In the genomic region with DNA sequence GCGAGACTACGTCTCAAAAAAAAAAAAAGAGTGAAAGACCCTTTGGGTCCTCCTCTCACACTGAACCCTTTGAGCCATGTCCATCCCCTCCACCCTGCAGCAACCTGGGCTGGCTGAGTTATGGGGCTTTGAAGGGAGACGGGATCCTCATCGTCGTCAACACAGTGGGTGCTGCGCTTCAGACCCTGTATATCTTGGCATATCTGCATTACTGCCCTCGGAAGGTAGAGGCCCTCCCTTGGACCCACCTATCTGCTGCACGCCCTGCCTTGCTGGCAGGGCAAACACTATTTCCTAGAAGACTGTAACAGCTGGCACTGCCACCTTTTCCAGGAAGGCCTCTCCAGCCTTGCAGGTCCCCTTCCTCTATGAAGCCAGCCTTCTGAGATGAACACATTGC, we compare ENCODE assay signal across 8 cellular contexts. TPM values are rescaled to one million over a fixed set of nuclear protein-coding genes. Genes with fewer than 3 reads are reported as not detected.
DNase-seq lines count a peak whose midpoint lies in the region; ATAC-seq and TF ChIP-seq lines count a peak whose summit lies in the region.

No MANE protein-coding gene starts in this region.

- CTCF ChIA-PET in CD8-positive, alpha-beta T cell (lab: Charles Lee): interaction anchor here (1.2 to 2.8 kb wide), 5 partner anchors 36 to 91 kb away, joined by 4 to 16 read pairs (median 10); a partner anchor contains a TSS

- no peaks in the 10 kb centered on the region for H3K9me3 Mint-ChIP-seq in CD8-positive, alpha-beta T cell
- no peaks in the 10 kb centered on the region for H3K9me3 Mint-ChIP-seq in central memory CD8-positive, alpha-beta T cell
- no peaks in the 10 kb centered on the region for H3K9me3 Mint-ChIP-seq in naive B cell

- peak in 1 of 7 experiments; percentile 14 for DNase-seq in CD8-positive, alpha-beta T cell
- peak; percentile 45 for DNase-seq in NCI-H526 treated with DMSO at 0.1 percent for 48 hours (lab: John Stamatoyannopoulos, UW)
- no peak for DNase-seq in central memory CD8-positive, alpha-beta T cell (ENCODE audit: low spot score in 2 of 2)
- no peak for DNase-seq in naive B cell
- no peak for DNase-seq in GM13977 (ENCODE audit: low spot score)
- DNase-seq in GOT3 (lab: John Stamatoyannopoulos, UW): no peak
- DNase-seq in GM19240 (ENCODE audit: insufficient read length, low spot score): no peak

- TF ChIP-seq CTCF in CD8-positive, alpha-beta T cell (IDR thresholded peaks at IDR 0.05): no peak
- TF ChIP-seq CTCF in GM13977 (IDR thresholded peaks at IDR 0.05; ENCODE audit: extremely low read depth, insufficient read depth, missing control alignments): no peak

- H3K9me3 ChIP-seq in CD8-positive, alpha-beta T cell (ENCODE audit: low read length): no peaks in the 10 kb centered on the region

- no peaks in the 10 kb centered on the region for H3K27me3 ChIP-seq in CD8-positive, alpha-beta T cell (ENCODE audit: insufficient read depth, low read length)

- H3K27ac Mint-ChIP-seq in CD8-positive, alpha-beta T cell: peak overlapping the region; percentile 99
- peak overlapping the region; percentile 100 for H3K27ac Mint-ChIP-seq in central memory CD8-positive, alpha-beta T cell (ENCODE audit: low read depth)
- H3K27ac Mint-ChIP-seq in naive B cell: peak overlapping the region; percentile 80 to 100 (median 100)

- no peaks in the 10 kb centered on the region for H3K36me3 ChIP-seq in CD8-positive, alpha-beta T cell (ENCODE audit: insufficient read depth, low read length)

- ATAC-seq in CD8-positive, alpha-beta T cell: peak; percentile 12
- ATAC-seq in central memory CD8-positive, alpha-beta T cell (replicated peaks; ENCODE audit: extremely low read depth, poor library complexity, severe bottlenecking): no peak
- ATAC-seq in naive B cell (ENCODE audit: low read depth in 2 of 2) (no peak), GM21447 (IDR thresholded peaks at IDR 0.05; ENCODE audit: unreplicated experiment) (no peak)

- H3K4me1 Mint-ChIP-seq in CD8-positive, alpha-beta T cell (ENCODE audit: low read depth): peaks cover 44% of the 10 kb centered on the region
- peaks cover 42% of the 10 kb centered on the region for H3K4me1 Mint-ChIP-seq in central memory CD8-positive, alpha-beta T cell
- peaks cover 40 to 57% (median 53%) of the 10 kb centered on the region in 3 donors for H3K4me1 Mint-ChIP-seq in naive B cell

- intact Hi-C loops in CD8-positive, alpha-beta T cell (cut with DNase I, micrococcal nuclease): loop anchor here (5.0 to 10.0 kb wide), 4 partner anchors 49 to 886 kb away; a partner anchor contains a TSS

- peak overlapping the region; percentile 78 for H3K27ac ChIP-seq in CD8-positive, alpha-beta T cell (ENCODE audit: low read depth, low read length)

- H3K36me3 Mint-ChIP-seq in CD8-positive, alpha-beta T cell: peaks cover 33% of the 10 kb centered on the region
- peaks cover 9% of the 10 kb centered on the region for H3K36me3 Mint-ChIP-seq in central memory CD8-positive, alpha-beta T cell (ENCODE audit: insufficient read depth)
- peaks cover 0 to 7% of the 10 kb centered on the region in 2 donors for H3K36me3 Mint-ChIP-seq in naive B cell

- in situ Hi-C loops in GM13977 (cut with MboI; ENCODE audit: low pct_unique_long_range_greater_than_20kb, low sequenced_read_pairs, unreplicated experiment): no loop called here

- H3K4me3 ChIP-seq in CD8-positive, alpha-beta T cell (ENCODE audit: low read depth, low read length): peak overlapping the region; percentile 93

- no peaks in the 10 kb centered on the region for H3K27me3 Mint-ChIP-seq in CD8-positive, alpha-beta T cell (ENCODE audit: low read depth)
- H3K27me3 Mint-ChIP-seq in central memory CD8-positive, alpha-beta T cell: no peaks in the 10 kb centered on the region
- no peaks in the 10 kb centered on the region for H3K27me3 Mint-ChIP-seq in naive B cell

- peak overlapping the region; percentile 98 for H3K4me3 Mint-ChIP-seq in CD8-positive, alpha-beta T cell
- H3K4me3 Mint-ChIP-seq in central memory CD8-positive, alpha-beta T cell: peak overlapping the region; percentile 99
- H3K4me3 Mint-ChIP-seq in naive B cell: peak overlapping the region; percentile 95 to 100 (median 98)

- peaks cover 27% of the 10 kb centered on the region for H3K4me1 ChIP-seq in CD8-positive, alpha-beta T cell (ENCODE audit: insufficient read depth, low read length)

- POLR2A ChIA-PET in CD8-positive, alpha-beta T cell (lab: Charles Lee): no interaction called here

RNA-seq across cellular contexts. Expression of a gene that starts 1.1 kb away (rescaled TPM):
- total RNA-seq in CD8-positive, alpha-beta T cell: 10 to 100 TPM; 12.9 to 14.2 TPM
- 100 to 1,000 TPM; 152 to 273 (median 201) TPM for polyA plus RNA-seq in naive B cell (ENCODE audit: low read depth in 6 of 6)

RNA-seq across cellular contexts. Expression of a gene that starts 3.6 kb away (rescaled TPM):
- 10 to 100 TPM; 15.6 to 16.7 TPM for total RNA-seq in CD8-positive, alpha-beta T cell
- 100 to 1,000 TPM in 1 of 6 donors, 10 to 100 TPM in 5; 77.4 to 100 (median 90.5) TPM for polyA plus RNA-seq in naive B cell (ENCODE audit: low read depth in 6 of 6)

RNA-seq across cellular contexts. Expression of a gene that starts 9.1 kb away (rescaled TPM):
- 10 to 100 TPM in 1 of 2 experiments, 1 to 10 TPM in 1; 7.3 to 10.4 TPM for total RNA-seq in CD8-positive, alpha-beta T cell
- under 1 TPM in 3 of 6 donors, not detected in 3; 0.18 to 0.82 (median 0.56) TPM for polyA plus RNA-seq in naive B cell (ENCODE audit: low read depth in 6 of 6)

RNA-seq across cellular contexts. Expression of a gene that starts 36.4 kb away (rescaled TPM):
- total RNA-seq in CD8-positive, alpha-beta T cell: 10 to 100 TPM; 58.9 to 71.2 TPM
- 100 to 1,000 TPM; 340 to 379 (median 354) TPM for polyA plus RNA-seq in naive B cell (ENCODE audit: low read depth in 6 of 6)

RNA-seq across cellular contexts. Expression of a gene that starts 36.9 kb away (rescaled TPM):
- 1 to 10 TPM; 1.1 TPM for total RNA-seq in CD8-positive, alpha-beta T cell
- under 1 TPM in 2 of 6 donors, not detected in 4; 0.13 to 0.35 TPM for polyA plus RNA-seq in naive B cell (ENCODE audit: low read depth in 6 of 6)
